ENCODE assay signal across 1 cellular context in the genomic region with DNA sequence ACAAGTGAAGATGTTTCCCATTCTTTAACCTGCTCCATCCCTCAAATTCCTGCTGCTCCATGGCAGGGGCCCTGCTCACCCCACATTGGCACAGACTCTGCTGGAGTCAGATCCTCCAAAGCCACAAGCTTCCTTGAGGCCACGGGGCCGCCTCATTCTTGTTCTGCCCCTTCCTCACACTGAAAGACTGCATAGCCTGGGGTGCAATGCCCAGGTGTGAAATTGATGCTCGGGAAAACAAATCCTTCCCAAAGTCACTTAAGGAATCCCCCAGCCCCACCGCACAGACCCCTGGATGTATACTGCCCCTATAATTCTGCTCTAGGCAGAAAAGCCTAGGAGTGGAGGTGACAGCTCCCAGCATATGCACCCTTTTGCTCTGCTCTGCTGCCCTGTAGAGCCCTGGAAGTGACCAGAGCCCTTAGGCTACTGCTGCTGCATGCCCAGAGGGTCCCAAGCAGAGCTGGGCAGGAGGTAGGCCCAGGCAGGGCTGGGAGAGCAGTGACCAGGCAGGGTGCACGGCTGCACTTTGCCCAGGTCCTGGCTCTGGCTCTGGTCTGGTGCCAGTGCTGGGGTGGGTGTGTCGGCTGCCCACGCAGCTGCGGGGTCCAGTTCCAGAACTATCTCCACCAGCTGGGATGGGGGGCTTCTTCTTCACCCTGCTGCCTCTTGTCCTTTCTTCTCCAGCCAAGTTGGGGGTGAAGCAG.
TF ChIP-seq lines count a peak whose summit lies in the region.

No MANE protein-coding gene starts in this region.

TF ChIP-seq in endothelial cell of umbilical vein, 7 proteins besides CTCF, POLR2A, EP300 and RAD21:
- TF ChIP-seq JUN (IDR thresholded peaks at IDR 0.05; ENCODE audit: borderline replicate concordance, insufficient read depth, insufficient read length, low read depth) (no peak), FOS (IDR thresholded peaks at IDR 0.05; ENCODE audit: borderline replicate concordance, insufficient read depth, low read length) (no peak), GATA2 (IDR thresholded peaks at IDR 0.05; ENCODE audit: insufficient read depth, insufficient read length, low read depth, low read length) (no peak), EZH2 (IDR thresholded peaks at IDR 0.05; ENCODE audit: borderline replicate concordance, low read depth, low read length, severe bottlenecking) (no peak), POLR2AphosphoS5 (IDR thresholded peaks at IDR 0.05; ENCODE audit: insufficient read depth, low read depth, low read length) (no peak), MYC (IDR thresholded peaks at IDR 0.05; ENCODE audit: low read depth, low read length) (no peak)
- TF ChIP-seq, protein P1, sequence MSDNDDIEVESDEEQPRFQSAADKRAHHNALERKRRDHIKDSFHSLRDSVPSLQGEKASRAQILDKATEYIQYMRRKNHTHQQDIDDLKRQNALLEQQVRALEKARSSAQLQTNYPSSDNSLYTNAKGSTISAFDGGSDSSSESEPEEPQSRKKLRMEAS (IDR thresholded peaks at IDR 0.05; ENCODE audit: insufficient read depth, insufficient read length): no peak
